In genomic region chr16:16139806-16140205, GRCh38 we compare ENCODE assay signal across 31 cellular contexts.
"Had no signal": no experiment of that assay in that cellular context is flagged by ENCODE, and none has a peak within 500 bp of the region (broad histone marks: within the 10 kb centered on the region; RNA-seq: fewer than 3 reads in every experiment).

No MANE protein-coding gene starts in this region.

- H3K27ac Mint-ChIP-seq: mesothelial cell of epicardium; naive B cell; natural killer cell; nephron progenitor cell; neural progenitor cell; stimulated activated effector memory CD8-positive, alpha-beta T cell treated with anti-CD3 and anti-CD28 coated beads, Interleukin-12 subunit alpha, Interleukin-12 subunit beta, amount 100 ng/mL, for 72 hours had no signal

- H3K27ac ChIP-seq: left lung, neural progenitor cell, neutrophil, parathyroid adenoma, prostate gland, spleen, stomach, testis, thyroid gland, transverse colon, upper lobe of right lung had no signal

- H3K9ac ChIP-seq: neural progenitor cell, parathyroid adenoma had no signal

- H3K27me3 ChIP-seq: left lung, neural progenitor cell, neutrophil, sigmoid colon, spleen, stomach, testis, thyroid gland, transverse colon, upper lobe of right lung had no signal

- H3K9me3 ChIP-seq: left lung, neutrophil, prostate gland, sigmoid colon, spleen, stomach, testis, thyroid gland, transverse colon, upper lobe of right lung had no signal

- H2AFZ ChIP-seq: neural progenitor cell, parathyroid adenoma had no signal

- H3K4me3 ChIP-seq: left lung, lung, neural progenitor cell, prostate gland, sigmoid colon, spleen, stomach, testis, thyroid gland, transverse colon, upper lobe of right lung had no signal

- DNase-seq: hypothalamus; immature natural killer cell; kidney; left colon; left lung; mesendoderm; naive B cell; natural killer cell; nephron progenitor cell; occipital lobe; retina; right cardiac atrium; sigmoid colon; small intestine; spleen; stimulated activated CD4-positive, alpha-beta T cell treated with anti-CD3 and anti-CD28 coated beads, Interleukin-4, amount 100 ng/mL, for 24 hours; stimulated activated naive CD4-positive, alpha-beta T cell; stomach; testis; thyroid gland; transverse colon; upper lobe of right lung had no signal

- FAIRE-seq: islet of Langerhans, kidney, small intestine, urothelium cell line had no signal

- H3K36me3 ChIP-seq: neural progenitor cell had no signal

- H3K4me3 Mint-ChIP-seq: immature natural killer cell; mesothelial cell of epicardium; naive B cell; natural killer cell; nephron progenitor cell; neural progenitor cell; stimulated activated effector memory CD8-positive, alpha-beta T cell treated with anti-CD3 and anti-CD28 coated beads, Interleukin-12 subunit alpha, Interleukin-12 subunit beta, amount 100 ng/mL, for 72 hours had no signal

- H3K4me1 Mint-ChIP-seq: immature natural killer cell; mesothelial cell of epicardium; natural killer cell; nephron progenitor cell; neural progenitor cell; stimulated activated effector memory CD8-positive, alpha-beta T cell treated with anti-CD3 and anti-CD28 coated beads, Interleukin-12 subunit alpha, Interleukin-12 subunit beta, amount 100 ng/mL, for 72 hours had no signal

- H3K27me3 Mint-ChIP-seq: naive B cell had no signal

- ATAC-seq: left colon; left lung; natural killer cell; right cardiac atrium; stimulated activated effector memory CD8-positive, alpha-beta T cell treated with anti-CD3 and anti-CD28 coated beads, Interleukin-12 subunit alpha, Interleukin-12 subunit beta, amount 100 ng/mL, for 72 hours; upper lobe of right lung had no signal

- H3K79me2 ChIP-seq: parathyroid adenoma had no signal

- H3K4me2 ChIP-seq: neural progenitor cell had no signal

- H3K9me3 Mint-ChIP-seq: immature natural killer cell; mesothelial cell of epicardium; naive B cell; natural killer cell; nephron progenitor cell; neural progenitor cell; stimulated activated effector memory CD8-positive, alpha-beta T cell treated with anti-CD3 and anti-CD28 coated beads, Interleukin-12 subunit alpha, Interleukin-12 subunit beta, amount 100 ng/mL, for 72 hours had no signal

- H3K4me1 ChIP-seq: left lung, neural progenitor cell, parathyroid adenoma, prostate gland, spleen, stomach, testis, transverse colon, upper lobe of right lung had no signal
